In the genomic region with DNA sequence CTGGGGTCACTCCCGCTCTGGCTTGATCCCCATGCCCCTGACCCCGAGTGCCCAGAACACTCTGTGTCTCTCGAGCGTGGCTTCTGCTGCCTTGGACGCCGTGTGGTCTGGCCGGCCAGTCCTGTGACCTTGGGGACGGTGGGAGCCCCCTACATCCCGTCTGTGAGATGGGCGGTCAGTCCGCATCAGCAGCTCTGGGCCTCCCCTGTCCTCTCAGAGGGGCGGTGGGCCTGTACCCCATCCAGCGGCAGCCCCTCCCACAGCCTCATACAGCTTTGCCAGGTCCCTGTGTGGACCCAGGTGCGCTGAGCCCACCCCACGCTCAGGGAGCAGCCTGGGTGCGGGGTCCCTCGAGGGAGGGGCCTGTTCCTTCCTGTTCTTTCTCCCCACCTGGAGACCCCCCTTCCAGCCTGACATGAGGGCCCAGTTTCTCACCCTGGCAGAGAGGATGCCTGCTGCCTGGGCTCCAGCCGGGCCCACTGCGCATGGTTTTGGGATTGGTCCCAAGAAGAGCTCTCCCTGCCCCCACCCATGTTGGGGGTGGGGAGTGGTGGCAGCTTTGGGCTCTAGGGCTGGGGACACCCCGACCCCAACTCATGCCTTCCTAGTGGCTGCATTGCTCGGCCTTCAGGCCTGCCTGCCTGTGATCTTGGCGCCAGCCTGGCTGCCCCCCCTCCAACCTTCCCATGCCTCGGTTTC, we compare ENCODE assay signal across 8 cellular contexts. TPM values are rescaled to one million over a fixed set of nuclear protein-coding genes. Genes with fewer than 3 reads are reported as not detected.
DNase-seq lines count a peak whose midpoint lies in the region; ATAC-seq and TF ChIP-seq lines count a peak whose summit lies in the region.

No MANE protein-coding gene starts in this region.

- peaks cover 4 to 21% of the 10 kb centered on the region in 2 experiments; a peak in 2 of 4 replicates for H3K36me3 ChIP-seq in HCT116 (ENCODE audit: control insufficient read depth in 1 of 2, insufficient read depth in 2 of 2, low read length in 2 of 2)

- DNase-seq in HCT116 (ENCODE audit: low read depth, low spot score), result no peak
- no peak for DNase-seq in activated CD8-positive, alpha-beta T cell treated with anti-CD3 and anti-CD28 coated beads, Interleukin-2, amount 10 ng/mL, durations not matched to agents 7 days and 5 days
- DNase-seq in left ventricle myocardium superior, result no peak
- no peak for DNase-seq in NCI-H748 treated with DMSO at 0.1 percent for 48 hours (lab: John Stamatoyannopoulos, UW)
- DNase-seq in NK-92 treated with Interleukin-12 subunit alpha and Interleukin-12 subunit beta, amount 100 ng/mL, for 24 hours (lab: John Stamatoyannopoulos, UW), result no peak

- no peak for TF ChIP-seq RAD21 in HCT116 (IDR thresholded peaks at IDR 0.05; ENCODE audit: low read depth)

- peak overlapping the region; percentile 98 for H3K9ac ChIP-seq in HCT116 (ENCODE audit: low read length)

- CTCF ChIA-PET in HCT116 (lab: Charles Lee), result no interaction called here
- CTCF ChIA-PET in activated CD8-positive, alpha-beta T cell treated with anti-CD3 and anti-CD28 coated beads, Interleukin-2, amount 10 ng/mL, durations not matched to agents 7 days and 5 days (lab: Charles Lee), result interaction anchor here (0.7 to 1.6 kb wide), 3 partner anchors 27 to 329 kb away, joined by 3 to 5 read pairs (median 3); no protein-coding TSS in a partner anchor

- RAD21 ChIA-PET in HCT116 (lab: Charles Lee; ENCODE audit: low non-redundant PET in 1 of 2, low total read pairs in 2 of 2, uncharacterized antibody in 2 of 2, unreplicated experiment in 2 of 2), result no interaction called here

- H3K9me2 ChIP-seq in HCT116 (ENCODE audit: insufficient read depth), result no peaks in the 10 kb centered on the region

- no peak for ATAC-seq in HCT116
- ATAC-seq in activated CD8-positive, alpha-beta T cell treated with anti-CD3 and anti-CD28 coated beads, Interleukin-2, amount 10 ng/mL, durations not matched to agents 7 days and 5 days, result no peak
- ATAC-seq in left ventricle myocardium superior, result peak; percentile 17
- ATAC-seq in GM19397 (IDR thresholded peaks at IDR 0.05; ENCODE audit: unreplicated experiment), result no peak
- ATAC-seq in GM18907 (IDR thresholded peaks at IDR 0.05; ENCODE audit: unreplicated experiment), result no peak

- H3K27ac ChIP-seq in HCT116 (ENCODE audit: low read depth, low read length) (peak overlapping the region; percentile 88), skin epidermis (peak overlapping the region in 16 of 21 experiments; percentile 45 to 93 (median 80))

- TF ChIP-seq CTCF in HCT116 (IDR thresholded peaks at IDR 0.05 in 2 of 3, conservative IDR thresholded peaks at IDR 0.05 in 1 of 3; ENCODE audit: borderline replicate concordance in 1 of 3, insufficient read depth in 1 of 3, low read depth in 2 of 3, low read length in 2 of 3), result no peak

- H3K27me3 ChIP-seq in HCT116 (ENCODE audit: insufficient read depth, low read length), result no peaks in the 10 kb centered on the region

- no peak overlapping the region for H2AFZ ChIP-seq in HCT116 (ENCODE audit: low read depth, low read length, poor library complexity, severe bottlenecking)

- intact Hi-C loops in HCT116 (cut with micrococcal nuclease) (no loop called here), left ventricle myocardium superior (cut with micrococcal nuclease) (no loop called here)

- no peaks in the 10 kb centered on the region; the same call in 1 of the 2 replicates for H4K20me1 ChIP-seq in HCT116 (ENCODE audit: insufficient read depth)

- no peaks in the 10 kb centered on the region for H3K9me3 Mint-ChIP-seq in activated CD8-positive, alpha-beta T cell treated with anti-CD3 and anti-CD28 coated beads, Interleukin-2, amount 10 ng/mL, durations not matched to agents 7 days and 5 days (ENCODE audit: insufficient read depth)

- H3K4me1 ChIP-seq in HCT116 (ENCODE audit: control insufficient read depth in 1 of 2, insufficient read depth in 2 of 2, low read length in 2 of 2), result peaks cover 16 to 35% of the 10 kb centered on the region in 2 experiments

- H3K27ac Mint-ChIP-seq in activated CD8-positive, alpha-beta T cell treated with anti-CD3 and anti-CD28 coated beads, Interleukin-2, amount 10 ng/mL, durations not matched to agents 7 days and 5 days, result peak overlapping the region; percentile 92

- peaks cover 14% of the 10 kb centered on the region for H3K36me3 Mint-ChIP-seq in activated CD8-positive, alpha-beta T cell treated with anti-CD3 and anti-CD28 coated beads, Interleukin-2, amount 10 ng/mL, durations not matched to agents 7 days and 5 days (ENCODE audit: low read depth)

- no peaks in the 10 kb centered on the region for H3K27me3 Mint-ChIP-seq in activated CD8-positive, alpha-beta T cell treated with anti-CD3 and anti-CD28 coated beads, Interleukin-2, amount 10 ng/mL, durations not matched to agents 7 days and 5 days (ENCODE audit: low read depth)

- H3K4me3 ChIP-seq in HCT116 (replicated peaks in 1 of 2; ENCODE audit: low read depth in 1 of 2, low read length in 2 of 2) (peak overlapping the region; percentile 92 to 97), skin epidermis (peak overlapping the region; percentile 35 to 69 (median 62))

- peaks cover 33% of the 10 kb centered on the region for H3K4me1 Mint-ChIP-seq in activated CD8-positive, alpha-beta T cell treated with anti-CD3 and anti-CD28 coated beads, Interleukin-2, amount 10 ng/mL, durations not matched to agents 7 days and 5 days (ENCODE audit: low read depth)

- H3K9me3 ChIP-seq in HCT116 (ENCODE audit: control insufficient read depth in 1 of 2, insufficient read depth in 1 of 2, low read depth in 1 of 2, low read length in 2 of 2), result no peaks in the 10 kb centered on the region

- TF ChIP-seq POLR2A in HCT116 (IDR thresholded peaks at IDR 0.05; ENCODE audit: borderline replicate concordance, extremely low read depth, insufficient read depth, insufficient read length), result no peak

- peaks cover 64% of the 10 kb centered on the region for H3K79me2 ChIP-seq in HCT116 (ENCODE audit: insufficient read depth, low read length)

- peak overlapping the region; percentile 99 for H3K4me2 ChIP-seq in HCT116 (ENCODE audit: low read length)

- POLR2A ChIA-PET in HCT116 (lab: Charles Lee), result no interaction called here
- POLR2A ChIA-PET in activated CD8-positive, alpha-beta T cell treated with anti-CD3 and anti-CD28 coated beads, Interleukin-2, amount 10 ng/mL, durations not matched to agents 7 days and 5 days (lab: Charles Lee), result interaction anchor here (1.0 to 1.2 kb wide), 3 partner anchors 13 to 22 kb away, joined by 3 read pairs; no protein-coding TSS in a partner anchor

- BruUV-seq in HCT116 (replicated peaks; lab: Mats Ljungman, UMichigan), result no TSS peak

- peak overlapping the region; percentile 86 for H3K4me3 Mint-ChIP-seq in activated CD8-positive, alpha-beta T cell treated with anti-CD3 and anti-CD28 coated beads, Interleukin-2, amount 10 ng/mL, durations not matched to agents 7 days and 5 days

TF ChIP-seq in HCT116, 20 proteins besides CTCF, POLR2A, EP300 and RAD21 (continues in another document):
- TF ChIP-seq POLR2AphosphoS5 (IDR thresholded peaks at IDR 0.05; ENCODE audit: low read depth, low read length) (no peak), EZH2phosphoT487 (IDR thresholded peaks at IDR 0.05; ENCODE audit: borderline replicate concordance) (no peak), ZBTB33 (IDR thresholded peaks at IDR 0.05; ENCODE audit: extremely low read depth, insufficient replicate concordance, low read length) (no peak), ZNF274 (IDR thresholded peaks at IDR 0.05; ENCODE audit: low read depth, low read length) (no peak), EZH2 (IDR thresholded peaks at IDR 0.05) (no peak), YY1 (IDR thresholded peaks at IDR 0.05; ENCODE audit: extremely low read depth, insufficient replicate concordance, low read depth, low read length) (no peak)
- TF ChIP-seq, protein P1, sequence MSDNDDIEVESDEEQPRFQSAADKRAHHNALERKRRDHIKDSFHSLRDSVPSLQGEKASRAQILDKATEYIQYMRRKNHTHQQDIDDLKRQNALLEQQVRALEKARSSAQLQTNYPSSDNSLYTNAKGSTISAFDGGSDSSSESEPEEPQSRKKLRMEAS (IDR thresholded peaks at IDR 0.05), result no peak

RNA-seq across cellular contexts. Expression of gene MTA1, which starts 1.5 kb away (rescaled TPM):
- total RNA-seq in HCT116 (2021; ENCODE audit: unreplicated experiment) (229 TPM), left ventricle myocardium superior (201 TPM)
- 132 and 135 TPM in 2 replicates for polyA plus RNA-seq in HCT116 (2012)
- total RNA-seq in activated CD8-positive, alpha-beta T cell treated with anti-CD3 and anti-CD28 coated beads, Interleukin-2, amount 10 ng/mL, durations not matched to agents 7 days and 5 days, result 100 to 1,000 TPM; 109 to 127 TPM

RNA-seq across cellular contexts. Expression of gene TEX22, which starts 22.8 kb away (rescaled TPM):
- 3.8 TPM for total RNA-seq in HCT116 (2021; ENCODE audit: unreplicated experiment)
- 0.05 and 0.15 TPM in 2 replicates for polyA plus RNA-seq in HCT116 (2012)
- total RNA-seq in activated CD8-positive, alpha-beta T cell treated with anti-CD3 and anti-CD28 coated beads, Interleukin-2, amount 10 ng/mL, durations not matched to agents 7 days and 5 days, result 1 to 10 TPM; 1.9 to 2.4 TPM
- 1.6 TPM for total RNA-seq in left ventricle myocardium superior

RNA-seq across cellular contexts. Expression of gene CRIP2, which starts 53.5 kb away (rescaled TPM):
- total RNA-seq in HCT116 (2021; ENCODE audit: unreplicated experiment), result 31.1 TPM
- polyA plus RNA-seq in HCT116 (2012), result 37.8 and 43.3 TPM in 2 replicates
- under 1 TPM; 0.21 to 0.31 TPM for total RNA-seq in activated CD8-positive, alpha-beta T cell treated with anti-CD3 and anti-CD28 coated beads, Interleukin-2, amount 10 ng/mL, durations not matched to agents 7 days and 5 days
- total RNA-seq in left ventricle myocardium superior, result 1,036 TPM

Comparison
In these comparisons a context has a peak if more than half of its experiments do, and no peak if none do; other contexts are left out.
1. RNA of gene CRIP2, which starts 53.5 kb away (total RNA-seq): 1,036 TPM in left ventricle myocardium superior (single experiment); 31.1 TPM in HCT116 (single experiment) and 0.21 to 0.31 TPM in activated CD8-positive, alpha-beta T cell treated with anti-CD3 and anti-CD28 coated beads, Interleukin-2, amount 10 ng/mL, durations not matched to agents 7 days and 5 days; every median in the first group is over 10 times any median in the second.